Comparison of ENCODE assay signal across 7 cellular contexts in the genomic region with DNA sequence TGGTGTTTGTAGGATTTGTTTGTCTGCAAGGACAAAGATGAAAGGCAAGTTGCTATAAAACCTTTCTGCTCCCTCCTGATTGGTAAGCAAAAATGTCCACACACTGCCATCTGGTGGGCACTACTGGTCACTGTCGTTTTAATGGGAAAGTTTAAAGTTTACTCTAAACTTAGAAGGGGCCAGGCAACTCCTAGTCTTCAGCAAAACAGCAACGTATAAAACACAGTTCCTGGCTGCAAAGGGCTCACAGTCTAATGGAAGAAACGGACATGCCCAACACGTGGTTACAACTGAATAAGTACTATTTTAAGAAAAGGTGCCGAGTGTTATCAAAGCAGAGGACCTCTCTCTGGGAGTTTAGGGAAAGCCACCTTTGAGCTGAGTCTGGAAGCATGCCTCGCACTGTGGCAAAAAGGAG. TPM values are rescaled to one million over a fixed set of nuclear protein-coding genes. Genes with fewer than 3 reads are reported as not detected.
DNase-seq lines count a peak whose midpoint lies in the region; ATAC-seq, FAIRE-seq and TF ChIP-seq lines count a peak whose summit lies in the region.

No MANE protein-coding gene starts in this region.

- H3K4me1 ChIP-seq in breast epithelium, result no peaks in the 10 kb centered on the region

- peak; percentile 2 for DNase-seq in NCI-H187 treated with DMSO at 0.1 percent for 48 hours (lab: John Stamatoyannopoulos, UW)
- DNase-seq in breast epithelium (ENCODE audit: low spot score in 2 of 2), result peak; percentile 48 to 60
- peak; percentile 22 to 55 for DNase-seq in stimulated activated CD4-positive, alpha-beta T cell treated with anti-CD3 and anti-CD28 coated beads, Interleukin-15, amount 100 ng/mL, for 48 hours (ENCODE audit: low read depth in 2 of 2)

- H3K9me3 ChIP-seq in breast epithelium, result no peaks in the 10 kb centered on the region

- TF ChIP-seq CTCF in GM12875 (IDR thresholded peaks at IDR 0.05; ENCODE audit: borderline replicate concordance, insufficient read depth, low read depth, low read length) (peak; percentile 52; the same call in 1 of the 2 replicates), VCaP (conservative IDR thresholded peaks at IDR 0.05) (peak; percentile 83), breast epithelium (IDR thresholded peaks at IDR 0.05) (peak; percentile 81 to 87 (median 84))

- intact Hi-C loops in breast epithelium (cut with DNase I; ENCODE audit: low total_unique reads), result no loop called here

- no peak overlapping the region for H3K4me3 ChIP-seq in GM12875 (ENCODE audit: low read depth, low read length)
- H3K4me3 ChIP-seq in breast epithelium, result no peak overlapping the region

- TF ChIP-seq POLR2A in breast epithelium (IDR thresholded peaks at IDR 0.05), result no peak

- peak; percentile 87 for FAIRE-seq in islet of Langerhans (lab: Jason Lieb, UNC)

- H3K27me3 ChIP-seq in breast epithelium, result no peaks in the 10 kb centered on the region

- H3K36me3 ChIP-seq in breast epithelium, result no peaks in the 10 kb centered on the region

- ATAC-seq in HG02678 (IDR thresholded peaks at IDR 0.05; ENCODE audit: unreplicated experiment), result peak; percentile 87

- no peak overlapping the region for H3K27ac ChIP-seq in VCaP
- peak overlapping the region; percentile 14 to 15 for H3K27ac ChIP-seq in breast epithelium

RNA-seq across cellular contexts. Expression of gene TPRG1, which starts 23.7 kb away (rescaled TPM):
- total RNA-seq in breast epithelium, result 10 to 100 TPM; 29.2 to 65.9 (median 31.9) TPM

Comparison
In these comparisons a context has a peak if more than half of its experiments do, and no peak if none do; other contexts are left out.
1. DNase-seq: peak in every context shown above with its lines; median percentile 54 in breast epithelium; 38 in stimulated activated CD4-positive, alpha-beta T cell treated with anti-CD3 and anti-CD28 coated beads, Interleukin-15, amount 100 ng/mL, for 48 hours; 2 in NCI-H187 treated with DMSO at 0.1 percent for 48 hours.